In genomic region chr1:3114131-3114744, GRCh38 we compare ENCODE assay signal across 32 cellular contexts. TPM values are rescaled to one million over a fixed set of nuclear protein-coding genes. Genes with fewer than 3 reads are reported as not detected.
"Had no signal": no experiment of that assay in that cellular context is flagged by ENCODE, and none has a peak within 500 bp of the region (broad histone marks: within the 10 kb centered on the region; RNA-seq: fewer than 3 reads in every experiment).

No MANE protein-coding gene starts in this region.

- H3K9me3 Mint-ChIP-seq: activated CD4-positive, alpha-beta T cell treated with anti-CD3 and anti-CD28 coated beads, Interleukin-2, amount 10 ng/mL, durations not matched to agents 24 days and 14 days; activated naive CD4-positive, alpha-beta T cell treated with anti-CD3 and anti-CD28 coated beads, Interleukin-2, amount 50 U/mL, for 24 hours; activated T-cell treated with anti-CD3 and anti-CD28 coated beads, Interleukin-2, amount 50 U/mL, for 24 hours; central memory CD8-positive, alpha-beta T cell; T-cell had no signal

- H2AFZ ChIP-seq: PC-9 had no signal

- H3K36me3 Mint-ChIP-seq: activated naive CD4-positive, alpha-beta T cell treated with anti-CD3 and anti-CD28 coated beads, Interleukin-2, amount 50 U/mL, for 24 hours; T-cell had no signal

- H3K27ac Mint-ChIP-seq: activated CD4-positive, alpha-beta T cell treated with anti-CD3 and anti-CD28 coated beads, Interleukin-2, amount 10 ng/mL, durations not matched to agents 24 days and 14 days; activated CD8-positive, alpha-beta T cell treated with anti-CD3 and anti-CD28 coated beads, Interleukin-2, amount 10 ng/mL, durations not matched to agents 7 days and 5 days; activated naive CD4-positive, alpha-beta T cell treated with anti-CD3 and anti-CD28 coated beads, Interleukin-2, amount 50 U/mL, for 24 hours; activated T-cell treated with anti-CD3 and anti-CD28 coated beads, Interleukin-2, amount 50 U/mL, for 24 hours; activated T-helper 2 cell treated with anti-CD3 and anti-CD28 coated beads, Interferon-gamma antibody, Interleukin-2, Interleukin-4, amounts not matched to agents 10 μg/mL and 5 μg/mL and 100 μg/mL, durations not matched to agents 14 hours and 24 hours and 36 hours; T-cell; T-helper 17 cell had no signal

- ATAC-seq: activated CD8-positive, alpha-beta T cell treated with anti-CD3 and anti-CD28 coated beads, Interleukin-2, amount 10 ng/mL, durations not matched to agents 7 days and 5 days; SK-N-SH treated with all-trans-retinoic acid at 6 μM for 48 hours; T-cell; T-helper 17 cell had no signal

- H3K4me3 Mint-ChIP-seq: activated CD4-positive, alpha-beta T cell treated with anti-CD3 and anti-CD28 coated beads, Interleukin-2, amount 10 ng/mL, durations not matched to agents 24 days and 14 days; activated CD8-positive, alpha-beta T cell treated with anti-CD3 and anti-CD28 coated beads, Interleukin-2, amount 10 ng/mL, durations not matched to agents 7 days and 5 days; activated naive CD4-positive, alpha-beta T cell treated with anti-CD3 and anti-CD28 coated beads, Interleukin-2, amount 50 U/mL, for 24 hours; activated T-cell treated with anti-CD3 and anti-CD28 coated beads, Interleukin-2, amount 50 U/mL, for 24 hours; central memory CD8-positive, alpha-beta T cell; T-cell; T-helper 17 cell had no signal

- H3K36me3 ChIP-seq: adrenal gland, brain microvascular endothelial cell, cardiac muscle cell had no signal

- H3K9ac ChIP-seq: KMS-11 had no signal

- H3K27me3 Mint-ChIP-seq: activated CD4-positive, alpha-beta T cell treated with anti-CD3 and anti-CD28 coated beads, Interleukin-2, amount 10 ng/mL, durations not matched to agents 24 days and 14 days; activated naive CD4-positive, alpha-beta T cell treated with anti-CD3 and anti-CD28 coated beads, Interleukin-2, amount 50 U/mL, for 24 hours; activated T-cell treated with anti-CD3 and anti-CD28 coated beads, Interleukin-2, amount 50 U/mL, for 24 hours had no signal

- H3K4me2 ChIP-seq: KMS-11, PC-9 had no signal

- H3K4me1 Mint-ChIP-seq: activated CD4-positive, alpha-beta T cell treated with anti-CD3 and anti-CD28 coated beads, Interleukin-2, amount 10 ng/mL, durations not matched to agents 24 days and 14 days; activated naive CD4-positive, alpha-beta T cell treated with anti-CD3 and anti-CD28 coated beads, Interleukin-2, amount 50 U/mL, for 24 hours; central memory CD8-positive, alpha-beta T cell; T-cell; T-helper 17 cell had no signal

- H3K27ac ChIP-seq: adrenal gland, brain microvascular endothelial cell, cardiac muscle cell, KMS-11, PC-9, RWPE1, VCaP had no signal

- H3K27me3 ChIP-seq: adrenal gland, brain microvascular endothelial cell, cardiac muscle cell had no signal

- H3K4me1 ChIP-seq: adrenal gland had no signal

- DNase-seq: activated CD4-positive, alpha-beta T cell treated with anti-CD3 and anti-CD28 coated beads, Interleukin-2, amount 10 ng/mL, durations not matched to agents 24 days and 14 days; activated CD4-positive, alpha-beta T cell treated with anti-CD3 and anti-CD28 coated beads, Interleukin-2, amount 50 U/mL, for 4 hours; activated CD4-positive, CD25-positive, alpha-beta regulatory T cell; activated CD8-positive, alpha-beta T cell treated with anti-CD3 and anti-CD28 coated beads, Interleukin-2, amount 10 ng/mL, durations not matched to agents 7 days and 5 days; activated gamma-delta T cell; activated naive CD4-positive, alpha-beta T cell treated with Interleukin-2 at 50 U/mL for 16 hours; activated T-cell treated with anti-CD3 and anti-CD28 coated beads, Interleukin-2, amount 50 U/mL, for 24 hours; brain microvascular endothelial cell; MM.1S; MV-4-11; NCI-H1092; NCI-H1436 treated with DMSO at 0.1 percent for 48 hours; NCI-H1694 treated with DMSO at 0.1 percent for 48 hours; NCI-H2029; NCI-H345; NCI-H524 treated with DMSO at 0.1 percent for 48 hours; NK-92 treated with Interleukin-12 subunit alpha and Interleukin-12 subunit beta, amount 100 ng/mL, for 24 hours; PC-9; SIG-M5; T-cell; T-helper 17 cell had no signal

- H3K9me3 ChIP-seq: adrenal gland had no signal

- H3K4me3 ChIP-seq: adrenal gland, cardiac muscle cell, PC-9 had no signal

RNA-seq across cellular contexts. Expression of gene PRDM16, which starts 45.2 kb away (rescaled TPM):
- total RNA-seq: activated CD4-positive, alpha-beta T cell treated with anti-CD3 and anti-CD28 coated beads, Interleukin-2, amount 10 ng/mL, durations not matched to agents 24 days and 14 days; activated T-helper 2 cell treated with anti-CD3 and anti-CD28 coated beads, Interferon-gamma antibody, Interleukin-2, Interleukin-4, amounts not matched to agents 10 μg/mL and 5 μg/mL and 100 μg/mL, durations not matched to agents 14 hours and 24 hours and 36 hours; LHCN-M2; OCI-LY7; PC-9; T-helper 17 cell had no signal
